Comparison of ENCODE assay signal across 1 cellular context in the genomic region with DNA sequence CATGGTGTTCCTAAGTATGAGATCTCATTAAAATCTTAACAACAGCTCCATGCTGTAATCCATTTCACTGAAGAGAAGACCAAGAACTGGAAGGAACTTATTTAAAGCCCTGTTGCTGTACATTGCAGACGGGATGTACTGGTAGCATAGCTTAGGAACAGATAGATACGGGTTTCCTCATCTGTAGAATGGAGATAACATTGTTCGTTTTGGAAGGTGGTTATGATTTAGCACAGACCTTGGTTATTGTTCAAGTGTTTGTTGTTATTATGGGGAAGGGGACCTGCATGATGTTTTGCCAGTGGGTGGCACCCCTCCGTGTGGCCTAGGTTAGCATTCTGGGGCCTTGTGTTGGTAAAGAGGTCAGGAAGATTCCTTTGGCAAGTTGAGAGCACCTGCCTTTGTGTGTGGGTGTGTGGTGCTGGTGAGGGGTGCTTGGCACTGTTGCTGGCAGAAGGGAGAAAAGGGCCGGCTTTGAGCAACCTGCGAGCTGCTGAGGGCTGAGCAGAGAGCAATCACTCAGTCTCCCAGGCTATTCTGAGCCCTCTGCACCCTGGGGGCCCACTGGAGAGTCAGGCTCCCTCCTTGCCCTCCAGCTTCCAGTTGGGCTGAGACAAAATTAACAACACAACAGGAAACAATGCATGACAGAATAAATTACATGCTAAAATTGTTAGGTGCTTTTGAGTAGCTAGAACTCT.
TF ChIP-seq lines count a peak whose summit lies in the region.

No MANE protein-coding gene starts in this region.

TF ChIP-seq in GM12878, 131 proteins besides CTCF, POLR2A, EP300 and RAD21:
- no peak for TF ChIP-seq USF1 (IDR thresholded peaks at IDR 0.05; ENCODE audit: borderline replicate concordance, extremely low read length, insufficient read depth, low read depth, low read length)
- TF ChIP-seq RUNX3 (IDR thresholded peaks at IDR 0.05; ENCODE audit: low read length) = no peak
- TF ChIP-seq MEF2B (IDR thresholded peaks at IDR 0.05; ENCODE audit: partially characterized antibody, poor library complexity, severe bottlenecking) = no peak
- no peak for TF ChIP-seq KAT2A (conservative IDR thresholded peaks at IDR 0.05; ENCODE audit: control insufficient read depth, low read depth, low read length)
- TF ChIP-seq, protein P1, sequence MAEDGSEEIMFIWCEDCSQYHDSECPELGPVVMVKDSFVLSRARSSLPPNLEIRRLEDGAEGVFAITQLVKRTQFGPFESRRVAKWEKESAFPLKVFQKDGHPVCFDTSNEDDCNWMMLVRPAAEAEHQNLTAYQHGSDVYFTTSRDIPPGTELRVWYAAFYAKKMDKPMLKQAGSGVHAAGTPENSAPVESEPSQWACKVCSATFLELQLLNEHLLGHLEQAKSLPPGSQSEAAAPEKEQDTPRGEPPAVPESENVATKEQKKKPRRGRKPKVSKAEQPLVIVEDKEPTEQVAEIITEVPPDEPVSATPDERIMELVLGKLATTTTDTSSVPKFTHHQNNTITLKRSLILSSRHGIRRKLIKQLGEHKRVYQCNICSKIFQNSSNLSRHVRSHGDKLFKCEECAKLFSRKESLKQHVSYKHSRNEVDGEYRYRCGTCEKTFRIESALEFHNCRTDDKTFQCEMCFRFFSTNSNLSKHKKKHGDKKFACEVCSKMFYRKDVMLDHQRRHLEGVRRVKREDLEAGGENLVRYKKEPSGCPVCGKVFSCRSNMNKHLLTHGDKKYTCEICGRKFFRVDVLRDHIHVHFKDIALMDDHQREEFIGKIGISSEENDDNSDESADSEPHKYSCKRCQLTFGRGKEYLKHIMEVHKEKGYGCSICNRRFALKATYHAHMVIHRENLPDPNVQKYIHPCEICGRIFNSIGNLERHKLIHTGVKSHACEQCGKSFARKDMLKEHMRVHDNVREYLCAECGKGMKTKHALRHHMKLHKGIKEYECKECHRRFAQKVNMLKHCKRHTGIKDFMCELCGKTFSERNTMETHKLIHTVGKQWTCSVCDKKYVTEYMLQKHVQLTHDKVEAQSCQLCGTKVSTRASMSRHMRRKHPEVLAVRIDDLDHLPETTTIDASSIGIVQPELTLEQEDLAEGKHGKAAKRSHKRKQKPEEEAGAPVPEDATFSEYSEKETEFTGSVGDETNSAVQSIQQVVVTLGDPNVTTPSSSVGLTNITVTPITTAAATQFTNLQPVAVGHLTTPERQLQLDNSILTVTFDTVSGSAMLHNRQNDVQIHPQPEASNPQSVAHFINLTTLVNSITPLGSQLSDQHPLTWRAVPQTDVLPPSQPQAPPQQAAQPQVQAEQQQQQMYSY (CRISPR knock-in tag; IDR thresholded peaks at IDR 0.05) = no peak
- TF ChIP-seq ZNF217 (IDR thresholded peaks at IDR 0.05) = no peak
- TF ChIP-seq RAD51 (IDR thresholded peaks at IDR 0.05) = no peak
- no peak for TF ChIP-seq BHLHE40 (IDR thresholded peaks at IDR 0.05; ENCODE audit: borderline replicate concordance in 1 of 2, low read depth in 2 of 2, low read length in 1 of 2)
- TF ChIP-seq POLR2AphosphoS5 (IDR thresholded peaks at IDR 0.05; ENCODE audit: low read length) = no peak
- no peak for TF ChIP-seq EGR1 (IDR thresholded peaks at IDR 0.05; ENCODE audit: borderline replicate concordance in 1 of 2, low read depth in 2 of 2, low read length in 2 of 2)
- no peak for TF ChIP-seq CHD4 (IDR thresholded peaks at IDR 0.05)
- TF ChIP-seq PAX5 (IDR thresholded peaks at IDR 0.05; ENCODE audit: borderline replicate concordance, low read depth, low read length) = no peak
- TF ChIP-seq NRF1 (conservative IDR thresholded peaks at IDR 0.05; ENCODE audit: low read depth, low read length) = no peak
- TF ChIP-seq, protein P2, sequence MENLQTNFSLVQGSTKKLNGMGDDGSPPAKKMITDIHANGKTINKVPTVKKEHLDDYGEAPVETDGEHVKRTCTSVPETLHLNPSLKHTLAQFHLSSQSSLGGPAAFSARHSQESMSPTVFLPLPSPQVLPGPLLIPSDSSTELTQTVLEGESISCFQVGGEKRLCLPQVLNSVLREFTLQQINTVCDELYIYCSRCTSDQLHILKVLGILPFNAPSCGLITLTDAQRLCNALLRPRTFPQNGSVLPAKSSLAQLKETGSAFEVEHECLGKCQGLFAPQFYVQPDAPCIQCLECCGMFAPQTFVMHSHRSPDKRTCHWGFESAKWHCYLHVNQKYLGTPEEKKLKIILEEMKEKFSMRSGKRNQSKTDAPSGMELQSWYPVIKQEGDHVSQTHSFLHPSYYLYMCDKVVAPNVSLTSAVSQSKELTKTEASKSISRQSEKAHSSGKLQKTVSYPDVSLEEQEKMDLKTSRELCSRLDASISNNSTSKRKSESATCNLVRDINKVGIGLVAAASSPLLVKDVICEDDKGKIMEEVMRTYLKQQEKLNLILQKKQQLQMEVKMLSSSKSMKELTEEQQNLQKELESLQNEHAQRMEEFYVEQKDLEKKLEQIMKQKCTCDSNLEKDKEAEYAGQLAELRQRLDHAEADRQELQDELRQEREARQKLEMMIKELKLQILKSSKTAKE (IDR thresholded peaks at IDR 0.05; ENCODE audit: low read depth, poor library complexity, severe bottlenecking) = no peak
- TF ChIP-seq, protein P3, sequence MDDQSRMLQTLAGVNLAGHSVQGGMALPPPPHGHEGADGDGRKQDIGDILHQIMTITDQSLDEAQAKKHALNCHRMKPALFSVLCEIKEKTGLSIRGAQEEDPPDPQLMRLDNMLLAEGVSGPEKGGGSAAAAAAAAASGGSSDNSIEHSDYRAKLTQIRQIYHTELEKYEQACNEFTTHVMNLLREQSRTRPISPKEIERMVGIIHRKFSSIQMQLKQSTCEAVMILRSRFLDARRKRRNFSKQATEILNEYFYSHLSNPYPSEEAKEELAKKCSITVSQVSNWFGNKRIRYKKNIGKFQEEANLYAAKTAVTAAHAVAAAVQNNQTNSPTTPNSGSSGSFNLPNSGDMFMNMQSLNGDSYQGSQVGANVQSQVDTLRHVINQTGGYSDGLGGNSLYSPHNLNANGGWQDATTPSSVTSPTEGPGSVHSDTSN (IDR thresholded peaks at IDR 0.05; ENCODE audit: insufficient replicate concordance, low read depth, low read length) = no peak
- no peak for TF ChIP-seq SRF (IDR thresholded peaks at IDR 0.05; ENCODE audit: low read depth in 2 of 2, low read length in 2 of 2)
- no peak for TF ChIP-seq ZBED1 (IDR thresholded peaks at IDR 0.05; ENCODE audit: borderline replicate concordance)
- TF ChIP-seq FOXK2 (IDR thresholded peaks at IDR 0.05) = no peak
